In genomic region chr1:159940006-159940620, GRCh38 we compare ENCODE assay signal across 19 cellular contexts. TPM values are rescaled to one million over a fixed set of nuclear protein-coding genes. Genes with fewer than 3 reads are reported as not detected.
DNase-seq lines count a peak whose midpoint lies in the region; ATAC-seq and TF ChIP-seq lines count a peak whose summit lies in the region.
"Had no signal": no experiment of that assay in that cellular context is flagged by ENCODE, and none has a peak within 500 bp of the region (broad histone marks: within the 10 kb centered on the region; RNA-seq: fewer than 3 reads in every experiment).

No MANE protein-coding gene starts in this region.

- H3K4me3 Mint-ChIP-seq in brain, result peak overlapping the region in 4 of 5 experiments; percentile 1 to 27 (median 16)
- H3K4me3 Mint-ChIP-seq: CD8-positive, alpha-beta T cell had no signal

- no peaks in the 10 kb centered on the region for H3K36me3 ChIP-seq in suprapubic skin
- H3K36me3 ChIP-seq: BE2C had no signal

- H3K27me3 ChIP-seq in suprapubic skin, result peaks cover 10% of the 10 kb centered on the region
- H3K27me3 ChIP-seq: BE2C had no signal

- H3K27me3 Mint-ChIP-seq in brain, result peaks cover 7% of the 10 kb centered on the region

- no peak for TF ChIP-seq CTCF in brain (conservative IDR thresholded peaks at IDR 0.05)
- TF ChIP-seq CTCF in suprapubic skin (IDR thresholded peaks at IDR 0.05), result no peak

- no peak for TF ChIP-seq POLR2A in suprapubic skin (IDR thresholded peaks at IDR 0.05)

- H3K27ac ChIP-seq in suprapubic skin, result peak overlapping the region; percentile 14
- H3K27ac ChIP-seq: HL-60, PC-9 had no signal

- TF ChIP-seq EP300 in suprapubic skin (IDR thresholded peaks at IDR 0.05), result no peak

- H3K9me3 Mint-ChIP-seq in brain, result no peaks in the 10 kb centered on the region
- H3K9me3 Mint-ChIP-seq: CD8-positive, alpha-beta T cell had no signal

- peaks cover 80% of the 10 kb centered on the region for H3K4me1 Mint-ChIP-seq in brain

- no peak overlapping the region for H3K4me3 ChIP-seq in suprapubic skin
- H3K4me3 ChIP-seq: PC-9 had no signal

- no peak for ATAC-seq in HG03039 (IDR thresholded peaks at IDR 0.05; ENCODE audit: unreplicated experiment)
- ATAC-seq: CD8-positive, alpha-beta T cell had no signal

- peaks cover under 1% of the 10 kb centered on the region for H3K36me3 Mint-ChIP-seq in brain
- H3K36me3 Mint-ChIP-seq: CD8-positive, alpha-beta T cell had no signal

- H3K27ac Mint-ChIP-seq in brain, result peak overlapping the region in 4 of 5 experiments; percentile 32 to 92 (median 62)
- H3K27ac Mint-ChIP-seq: CD8-positive, alpha-beta T cell had no signal

- H3K9me3 ChIP-seq in suprapubic skin, result no peaks in the 10 kb centered on the region
- H3K9me3 ChIP-seq: BE2C had no signal

- in situ Hi-C loops in G401 (cut with HindIII; ENCODE audit: low sequenced_read_pairs), result no loop called here

- H3K4me1 ChIP-seq in suprapubic skin, result peaks cover 89% of the 10 kb centered on the region

- DNase-seq in G401 (ENCODE audit: low spot score) (peak; percentile 53), left kidney (ENCODE audit: low read depth, low spot score) (peak; percentile 9), suprapubic skin (ENCODE audit: low spot score in 2 of 2) (no peak), GF-D8 (lab: John Stamatoyannopoulos, UW) (no peak), NCI-H1417 treated with DMSO at 0.1 percent for 48 hours (lab: John Stamatoyannopoulos, UW) (no peak)
- DNase-seq: BE2C; CD8-positive, alpha-beta T cell; NCI-H1417; NCI-H1930; NCI-H446 treated with DMSO at 0.1 percent for 48 hours; NCI-H748 treated with DMSO at 0.1 percent for 48 hours; PC-9; SW 1271 had no signal

- WGBS in suprapubic skin, result 52% methylated on average over 11 of the region's 11 CpGs

RNA-seq across cellular contexts. Expression of gene IGSF9, which starts 5.3 kb away (rescaled TPM):
- not detected in 2 replicates for total RNA-seq in G401 (2014; rRNA removed; shearing (Covaris generic))
- polyA plus RNA-seq in brain (ENCODE audit: insufficient read depth, low read depth, low replicate concordance), result 43.9 TPM
- total RNA-seq in suprapubic skin, result 10 to 100 TPM; 26.1 to 44.1 (median 28.4) TPM
- total RNA-seq: CD8-positive, alpha-beta T cell; LHCN-M2; SK-MEL-5 had no signal

RNA-seq across cellular contexts. Expression of gene SLAMF9, which starts 13.9 kb away (rescaled TPM):
- total RNA-seq in G401 (2014; rRNA removed; shearing (Covaris generic)), result not detected in 2 replicates
- polyA plus RNA-seq in brain (ENCODE audit: insufficient read depth, low read depth, low replicate concordance), result not detected
- total RNA-seq in suprapubic skin, result not detected
- total RNA-seq: CD8-positive, alpha-beta T cell; Daoy; LHCN-M2 had no signal

RNA-seq across cellular contexts. Expression of gene TAGLN2, which starts 14.8 kb away (rescaled TPM):
- total RNA-seq in G401 (2014; rRNA removed; shearing (Covaris generic)), result 27.1 and 49.8 TPM in 2 replicates
- polyA plus RNA-seq in brain (ENCODE audit: insufficient read depth, low read depth, low replicate concordance), result 825 TPM
- total RNA-seq in suprapubic skin, result 100 to 1,000 TPM; 281 to 427 (median 338) TPM

RNA-seq across cellular contexts. Expression of gene CFAP45, which starts 40.1 kb away (rescaled TPM):
- not detected in 2 replicates for total RNA-seq in G401 (2014; rRNA removed; shearing (Covaris generic))
- polyA plus RNA-seq in brain (ENCODE audit: insufficient read depth, low read depth, low replicate concordance), result 0.98 TPM
- total RNA-seq in suprapubic skin, result 1 to 10 TPM in 3 of 4 donors, under 1 TPM in 1; 0.78 to 2.1 (median 1.6) TPM

Comparison
In these comparisons a context has a peak if more than half of its experiments do, and no peak if none do; other contexts are left out.
1. DNase-seq: peak in G401 (single experiment) and left kidney (single experiment); none in suprapubic skin (0 of 2), GF-D8 (single experiment) and NCI-H1417 treated with DMSO at 0.1 percent for 48 hours (single experiment).
2. RNA of gene IGSF9, which starts 5.3 kb away (total RNA-seq): 26.1 to 44.1 TPM in suprapubic skin; not detected in G401; every median in the first group is over 10 times any median in the second.